In genomic region chr1:111424281-111424680, GRCh38 we compare ENCODE assay signal across 16 cellular contexts. TPM values are rescaled to one million over a fixed set of nuclear protein-coding genes. Genes with fewer than 3 reads are reported as not detected.
DNase-seq lines count a peak whose midpoint lies in the region; TF ChIP-seq lines count a peak whose summit lies in the region.
"Had no signal": no experiment of that assay in that cellular context is flagged by ENCODE, and none has a peak within 500 bp of the region (broad histone marks: within the 10 kb centered on the region; RNA-seq: fewer than 3 reads in every experiment).

No MANE protein-coding gene starts in this region.

- H3K23ac ChIP-seq in trophoblast cell (ENCODE audit: low read length), result no peak overlapping the region
- H3K23ac ChIP-seq in H9 (ENCODE audit: insufficient read length, low read depth, low read length), result no peak overlapping the region

- H3K9me3 ChIP-seq in trophoblast cell (ENCODE audit: insufficient read depth, low read depth, low read length), result no peaks in the 10 kb centered on the region
- H3K9me3 ChIP-seq in H9 (ENCODE audit: control insufficient read depth, low read depth, low read length), result no peaks in the 10 kb centered on the region

- WGBS in trophoblast cell (ENCODE audit: extremely low coverage, insufficient coverage, insufficient read length), result no CpG with 5 or more reads among the region's 3 CpGs
- no CpG with 5 or more reads among the region's 3 CpGs for WGBS in H9 (ENCODE audit: extremely low coverage, insufficient read length, low lambda C conversion rate)

- H3K27me3 ChIP-seq in trophoblast cell (ENCODE audit: insufficient read depth, low read length) (no peaks in the 10 kb centered on the region), H9 (ENCODE audit: insufficient read depth, low read length) (no peaks in the 10 kb centered on the region)

- H3K27ac ChIP-seq in trophoblast cell (ENCODE audit: low read depth, low read length) (no peak overlapping the region), H9 (ENCODE audit: insufficient read length, low read depth, low read length) (no peak overlapping the region)

- H3K27ac Mint-ChIP-seq in nephron, result peak overlapping the region; percentile 14 to 81 (median 48)
- no peak overlapping the region for H3K27ac Mint-ChIP-seq in H9
- H3K27ac Mint-ChIP-seq: CD4-positive, alpha-beta memory T cell had no signal

- no peak overlapping the region for H2AK5ac ChIP-seq in trophoblast cell (ENCODE audit: low read length)
- H2AK5ac ChIP-seq in H9 (ENCODE audit: insufficient read length, low read length), result no peak overlapping the region

- H3K79me2 ChIP-seq in trophoblast cell (ENCODE audit: control insufficient read depth, insufficient read depth, low read length, poor library complexity), result no peaks in the 10 kb centered on the region
- no peaks in the 10 kb centered on the region for H3K79me2 ChIP-seq in H9 (ENCODE audit: insufficient read depth, low read length)

- no peaks in the 10 kb centered on the region for H3K36me3 Mint-ChIP-seq in nephron (ENCODE audit: low read depth)
- no peaks in the 10 kb centered on the region for H3K36me3 Mint-ChIP-seq in H9 (ENCODE audit: insufficient read depth in 1 of 3, low read depth in 3 of 3)

- H3K4me1 Mint-ChIP-seq in nephron (no peaks in the 10 kb centered on the region), H9 (no peaks in the 10 kb centered on the region)

- H3K9me3 Mint-ChIP-seq in nephron (no peaks in the 10 kb centered on the region), H9 (no peaks in the 10 kb centered on the region)
- H3K9me3 Mint-ChIP-seq: CD4-positive, alpha-beta memory T cell had no signal

- H2BK120ac ChIP-seq in trophoblast cell (ENCODE audit: insufficient read depth, low read length, poor library complexity) (no peak overlapping the region), H9 (ENCODE audit: low read depth, low read length, poor library complexity, severe bottlenecking) (no peak overlapping the region)

- H3K4me2 ChIP-seq in trophoblast cell (ENCODE audit: low read length), result no peak overlapping the region
- no peak overlapping the region for H3K4me2 ChIP-seq in H9 (ENCODE audit: insufficient read depth, insufficient read length, low read length)

- DNase-seq in epithelial cell of proximal tubule (ENCODE audit: low read depth), result peak; percentile 79
- DNase-seq in trophoblast cell, result no peak
- DNase-seq in NCI-H774 (lab: John Stamatoyannopoulos, UW), result no peak
- no peak for DNase-seq in H9
- DNase-seq in central memory CD4-positive, alpha-beta T cell, result no peak
- DNase-seq: C1 segment of cervical spinal cord; Calu3; CD4-positive, alpha-beta memory T cell; COR-L47; DMS79 treated with DMSO at 0.1 percent for 48 hours; GF-D8; GOT3; HCEC 1CT had no signal

- H2BK15ac ChIP-seq in H9 (ENCODE audit: low read depth, low read length), result no peak overlapping the region

- H2AFZ ChIP-seq in trophoblast cell (ENCODE audit: insufficient read depth, low read length, poor library complexity) (no peak overlapping the region), H9 (ENCODE audit: low read length) (no peak overlapping the region)

- no peak overlapping the region for H3T11ph ChIP-seq in H9 (ENCODE audit: low read length)

- no peak overlapping the region for H3K56ac ChIP-seq in H9 (ENCODE audit: insufficient read length, low read depth, low read length)

- H4K8ac ChIP-seq in trophoblast cell (ENCODE audit: low read depth, low read length) (no peak overlapping the region), H9 (replicated peaks; ENCODE audit: insufficient read length, low read depth, low read length) (no peak overlapping the region)

- no peak overlapping the region for H4K12ac ChIP-seq in trophoblast cell (ENCODE audit: low read depth, low read length)

- H3K23me2 ChIP-seq in H9 (ENCODE audit: insufficient read length, low read depth, low read length, poor library complexity, severe bottlenecking), result no peaks in the 10 kb centered on the region

- H3K36me3 ChIP-seq in trophoblast cell (ENCODE audit: control insufficient read depth in 1 of 2, insufficient read depth in 2 of 2, low read length in 2 of 2), result no peaks in the 10 kb centered on the region

- H4K20me1 ChIP-seq in H9 (ENCODE audit: control insufficient read depth, insufficient read depth, insufficient read length), result no peaks in the 10 kb centered on the region

- no peak overlapping the region for H4K5ac ChIP-seq in H9 (ENCODE audit: insufficient read length, low read depth, low read length)

- TF ChIP-seq CTCF in epithelial cell of proximal tubule (conservative IDR thresholded peaks at IDR 0.05; ENCODE audit: low read depth, low read length) (no peak), nephron (IDR thresholded peaks at IDR 0.05; ENCODE audit: unreplicated experiment in 3 of 3) (no peak), H9 (conservative IDR thresholded peaks at IDR 0.05) (no peak)

- H2BK12ac ChIP-seq in trophoblast cell (ENCODE audit: low read length) (no peak overlapping the region), H9 (ENCODE audit: insufficient read length, low read depth, low read length) (no peak overlapping the region)

- H3K4me1 ChIP-seq in trophoblast cell (ENCODE audit: control insufficient read depth in 1 of 2, insufficient read depth in 2 of 2, low read length in 2 of 2) (peaks cover 11% of the 10 kb centered on the region in 2 experiments), H9 (ENCODE audit: insufficient read depth, low read length) (no peaks in the 10 kb centered on the region)

- H2BK5ac ChIP-seq in trophoblast cell (ENCODE audit: low read depth, low read length, poor library complexity) (no peak overlapping the region), H9 (ENCODE audit: insufficient read length, low read length) (no peak overlapping the region)

- H4K91ac ChIP-seq in trophoblast cell (ENCODE audit: low read depth, low read length) (no peak overlapping the region), H9 (ENCODE audit: insufficient read length, low read depth, low read length) (no peak overlapping the region)

- H3K27me3 Mint-ChIP-seq in nephron (ENCODE audit: low read depth) (no peaks in the 10 kb centered on the region), H9 (ENCODE audit: low read depth) (peaks cover 7% of the 10 kb centered on the region)
- H3K27me3 Mint-ChIP-seq: CD4-positive, alpha-beta memory T cell had no signal

- H2BK20ac ChIP-seq in H9 (ENCODE audit: low read depth, low read length, poor library complexity, severe bottlenecking), result no peak overlapping the region

- H3K18ac ChIP-seq in trophoblast cell (ENCODE audit: low read length) (no peak overlapping the region), H9 (ENCODE audit: insufficient read length, low read depth, low read length) (no peak overlapping the region)

- H3K4me3 ChIP-seq in epithelial cell of proximal tubule (ENCODE audit: low read depth, low read length), result no peak overlapping the region
- no peak overlapping the region for H3K4me3 ChIP-seq in trophoblast cell (ENCODE audit: low read depth, low read length)

- H3K14ac ChIP-seq in trophoblast cell (ENCODE audit: low read length), result no peak overlapping the region
- H3K14ac ChIP-seq in H9 (ENCODE audit: insufficient read depth, low read length), result no peak overlapping the region

- H3K79me1 ChIP-seq in trophoblast cell (ENCODE audit: low read length) (peaks cover 2% of the 10 kb centered on the region), H9 (ENCODE audit: insufficient read depth, low read depth, low read length, poor library complexity, severe bottlenecking) (no peaks in the 10 kb centered on the region)

- H3K4me3 Mint-ChIP-seq in nephron, result no peak overlapping the region
- H3K4me3 Mint-ChIP-seq in H9, result no peak overlapping the region
- H3K4me3 Mint-ChIP-seq: CD4-positive, alpha-beta memory T cell had no signal

- H3K4ac ChIP-seq in trophoblast cell (ENCODE audit: low read depth, low read length) (no peak overlapping the region), H9 (ENCODE audit: low read depth, low read length) (no peak overlapping the region)

- H3K9ac ChIP-seq in trophoblast cell (ENCODE audit: low read length), result peak overlapping the region; percentile 23
- no peak overlapping the region for H3K9ac ChIP-seq in H9 (ENCODE audit: extremely low read depth, insufficient read length, low read length)

RNA-seq across cellular contexts. Expression of gene OVGP1, which starts 3.3 kb away (rescaled TPM):
- total RNA-seq in epithelial cell of proximal tubule (0.12 and 0.43 TPM in 2 replicates), H9 (2021) (0.92 and 1.2 TPM in 2 replicates)
- polyA plus RNA-seq in trophoblast cell (2013), result 4.8 and 5.3 TPM in 2 replicates
- total RNA-seq: A172, G401 had no signal

RNA-seq across cellular contexts. Expression of gene WDR77, which starts 24.8 kb away (rescaled TPM):
- 79.4 and 81.2 TPM in 2 replicates for total RNA-seq in epithelial cell of proximal tubule
- polyA plus RNA-seq in trophoblast cell (2013), result 28.6 and 30.5 TPM in 2 replicates
- 70.9 and 74.2 TPM in 2 replicates for total RNA-seq in H9 (2021)

RNA-seq across cellular contexts. Expression of gene ATP5PB, which starts 25.0 kb away (rescaled TPM):
- 329 and 351 TPM in 2 replicates for total RNA-seq in epithelial cell of proximal tubule
- polyA plus RNA-seq in trophoblast cell (2013), result 268 and 276 TPM in 2 replicates
- total RNA-seq in H9 (2021), result 250 and 271 TPM in 2 replicates

RNA-seq across cellular contexts. Expression of gene C1orf162, which starts 49.5 kb away (rescaled TPM):
- total RNA-seq in epithelial cell of proximal tubule (not detected in 2 replicates), H9 (2021) (0.35 TPM in 1 of 2 replicates, not detected in the other)
- polyA plus RNA-seq in trophoblast cell (2013), result 0.31 and 0.55 TPM in 2 replicates
- total RNA-seq: A172 had no signal

Comparison
In these comparisons a context has a peak if more than half of its experiments do, and no peak if none do; other contexts are left out.
1. H3K27ac Mint-ChIP-seq: peak in nephron (3 of 3); none in H9 (0 of 3).